9 cellular contexts compared by ENCODE assay signal in genomic region chr20:46012926-46013825, GRCh38. TPM values are rescaled to one million over a fixed set of nuclear protein-coding genes. Genes with fewer than 3 reads are reported as not detected.
DNase-seq lines count a peak whose midpoint lies in the region; ATAC-seq, FAIRE-seq and TF ChIP-seq lines count a peak whose summit lies in the region.
"Had no signal": no experiment of that assay in that cellular context is flagged by ENCODE, and none has a peak within 500 bp of the region (broad histone marks: within the 10 kb centered on the region; RNA-seq: fewer than 3 reads in every experiment).

No MANE protein-coding gene starts in this region.

- CTCF ChIA-PET in A549 (lab: Yijun Ruan, JAX): interaction anchor here (0.7 to 20.1 kb wide), 61 partner anchors 10 to 468 kb away, joined by 3 to 450 read pairs (median 4); partner anchors contain the start of genes ELMO2, SLC12A5, ZNF335 and ZSWIM1
- CTCF ChIA-PET in CD8-positive, alpha-beta memory T cell (lab: Charles Lee): interaction anchor here (0.9 to 3.4 kb wide), 20 partner anchors 9 to 214 kb away, joined by 3 to 35 read pairs (median 5); partner anchors contain the start of genes CD40, SLC12A5 and ZNF335
- CTCF ChIA-PET in PC-3 (lab: Charles Lee): interaction anchor here (0.6 to 1.8 kb wide), 5 partner anchors 21 to 457 kb away, joined by 3 to 8 read pairs (median 6); no protein-coding TSS in a partner anchor

- intact Hi-C loops in PC-3 (cut with micrococcal nuclease): loop anchor here (1.0 kb wide), 1 partner anchor 26 kb away; no protein-coding TSS in a partner anchor

- peak overlapping the region; percentile 100 for H3K4me2 ChIP-seq in A549
- H3K4me2 ChIP-seq in PC-3 (ENCODE audit: low read length): peak overlapping the region; percentile 90

- TF ChIP-seq CTCF in A549 (IDR thresholded peaks at IDR 0.05) (no peak), PC-3 (conservative IDR thresholded peaks at IDR 0.05; ENCODE audit: low read depth, low read length) (no peak)

- peaks cover 0 to 5% (median 0%) of the 10 kb centered on the region in 5 donors for H3K9me3 Mint-ChIP-seq in CD8-positive, alpha-beta memory T cell

- H3K79me2 ChIP-seq in PC-3 (ENCODE audit: low read length): no peaks in the 10 kb centered on the region

- H3K4me3 ChIP-seq in A549 (peak overlapping the region; percentile 44; the same call in 2 of the 3 replicates), PC-3 (ENCODE audit: low read length) (peak overlapping the region; percentile 63; the same call in 1 of the 2 replicates), iPS-11a (ENCODE audit: low read depth, low read length) (peak overlapping the region; percentile 20)
- peak overlapping the region; percentile 54 for H3K4me3 ChIP-seq in CD8-positive, alpha-beta memory T cell (ENCODE audit: low read length)

- DNase-seq in A549 (ENCODE audit: low read depth in 1 of 2, low spot score in 1 of 2): no peak
- DNase-seq in CD8-positive, alpha-beta memory T cell: no peak
- DNase-seq in PC-3: no peak
- no peak for DNase-seq in NCI-H446 (lab: John Stamatoyannopoulos, UW)
- no peak for DNase-seq in AG08395 (ENCODE audit: low spot score)

- 35% methylated on average over 31 of the region's 39 CpGs for WGBS in A549 (ENCODE audit: missing lambda C conversion rate)

- peaks cover 8% of the 10 kb centered on the region for H3K4me1 ChIP-seq in A549
- peaks cover 47% of the 10 kb centered on the region for H3K4me1 ChIP-seq in CD8-positive, alpha-beta memory T cell (ENCODE audit: insufficient read depth, low read length)
- H3K4me1 ChIP-seq in PC-3 (ENCODE audit: insufficient read depth, low read length): peaks cover 6% of the 10 kb centered on the region; the same call in 1 of the 2 replicates

- TF ChIP-seq RAD21 in A549 (conservative IDR thresholded peaks at IDR 0.05 in 1 of 2, IDR thresholded peaks at IDR 0.05 in 1 of 2): no peak

- H3F3A ChIP-seq in PC-3 (ENCODE audit: low read length, unreplicated experiment): no peaks in the 10 kb centered on the region

- no peaks in the 10 kb centered on the region for H3K36me3 ChIP-seq in CD8-positive, alpha-beta memory T cell (ENCODE audit: insufficient read depth, low read length)
- no peaks in the 10 kb centered on the region for H3K36me3 ChIP-seq in PC-3 (ENCODE audit: low read depth, low read length)

- H3K27me3 Mint-ChIP-seq in CD8-positive, alpha-beta memory T cell: peaks cover 41 to 78% of the 10 kb centered on the region in 2 donors

- POLR2A ChIA-PET in A549 (lab: Yijun Ruan, JAX) (interaction anchor here (0.6 to 1.0 kb wide), 2 partner anchors 26 to 1587 kb away, joined by 5 read pairs; no protein-coding TSS in a partner anchor), PC-3 (lab: Charles Lee; ENCODE audit: unreplicated experiment) (no interaction called here)
- POLR2A ChIA-PET in CD8-positive, alpha-beta memory T cell (lab: Charles Lee): interaction anchor here (0.9 to 1.3 kb wide), 2 partner anchors 27 to 41 kb away, joined by 3 read pairs; partner anchors contain the start of gene ZNF335

- no peak for TF ChIP-seq EP300 in A549 (IDR thresholded peaks at IDR 0.05)

- peaks cover 52% of the 10 kb centered on the region for H3K27me3 ChIP-seq in CD8-positive, alpha-beta memory T cell (ENCODE audit: insufficient read depth, low read length, poor library complexity, severe bottlenecking)
- H3K27me3 ChIP-seq in PC-3 (ENCODE audit: low read length): peaks cover 12% of the 10 kb centered on the region; the same call in 1 of the 2 replicates

- FAIRE-seq in A549 (lab: Jason Lieb, UNC): no peak
- FAIRE-seq: colon had no signal

- no peaks in the 10 kb centered on the region for H3K9me3 ChIP-seq in A549
- no peaks in the 10 kb centered on the region for H3K9me3 ChIP-seq in CD8-positive, alpha-beta memory T cell (ENCODE audit: low read length)
- no peaks in the 10 kb centered on the region for H3K9me3 ChIP-seq in PC-3 (ENCODE audit: low read length)

- TF ChIP-seq POLR2A in A549 (IDR thresholded peaks at IDR 0.05; ENCODE audit: low read length): no peak

- H3K27ac ChIP-seq in A549 (no peak overlapping the region), PC-3 (ENCODE audit: low read length) (no peak overlapping the region)
- no peak overlapping the region for H3K27ac ChIP-seq in CD8-positive, alpha-beta memory T cell (ENCODE audit: low read depth, low read length)

- H3K4me3 Mint-ChIP-seq in CD8-positive, alpha-beta memory T cell: peak overlapping the region in 6 of 7 donors; percentile 21 to 65 (median 53)

- BruUV-seq in PC-3 (replicated peaks; lab: Mats Ljungman, UMichigan): no TSS peak

- H3K4me1 Mint-ChIP-seq in CD8-positive, alpha-beta memory T cell: peaks cover 44 to 61% (median 45%) of the 10 kb centered on the region in 3 donors

- peaks cover 0 to 2% (median 0%) of the 10 kb centered on the region in 3 donors for H3K36me3 Mint-ChIP-seq in CD8-positive, alpha-beta memory T cell

- peak overlapping the region in 7 of 8 donors; percentile 40 to 75 (median 47) for H3K27ac Mint-ChIP-seq in CD8-positive, alpha-beta memory T cell

- H2AFZ ChIP-seq in PC-3 (ENCODE audit: low read length): peak overlapping the region; percentile 88

- ATAC-seq in A549: peak; percentile 3 to 19; a peak in 3 of 6 replicates
- ATAC-seq in PC-3: no peak
- ATAC-seq in GM21528 (IDR thresholded peaks at IDR 0.05; ENCODE audit: low FRiP score, unreplicated experiment): no peak
- no peak for ATAC-seq in HG03025 (IDR thresholded peaks at IDR 0.05; ENCODE audit: low FRiP score, unreplicated experiment)

- H3K9ac ChIP-seq in PC-3 (ENCODE audit: low read length): no peak overlapping the region

- H3K9me2 ChIP-seq in PC-3 (replicated peaks; ENCODE audit: low read length): no peaks in the 10 kb centered on the region

- H4K20me1 ChIP-seq in PC-3 (ENCODE audit: low read length): no peaks in the 10 kb centered on the region

TF ChIP-seq in A549, 52 proteins besides CTCF, POLR2A, EP300 and RAD21:
- TF ChIP-seq CHD2 (IDR thresholded peaks at IDR 0.05; ENCODE audit: low read length, partially characterized antibody) (no peak), NPAS2 (CRISPR knock-in tag; IDR thresholded peaks at IDR 0.05; ENCODE audit: borderline replicate concordance) (no peak), RARB (CRISPR knock-in tag; IDR thresholded peaks at IDR 0.05) (no peak), PHF8 (IDR thresholded peaks at IDR 0.05; ENCODE audit: borderline replicate concordance, low read depth) (no peak), FOXS1 (CRISPR knock-in tag; IDR thresholded peaks at IDR 0.05) (no peak), GATA3 (IDR thresholded peaks at IDR 0.05; ENCODE audit: borderline replicate concordance) (no peak), HDAC2 (IDR thresholded peaks at IDR 0.05) (no peak)
- TF ChIP-seq, protein P1, sequence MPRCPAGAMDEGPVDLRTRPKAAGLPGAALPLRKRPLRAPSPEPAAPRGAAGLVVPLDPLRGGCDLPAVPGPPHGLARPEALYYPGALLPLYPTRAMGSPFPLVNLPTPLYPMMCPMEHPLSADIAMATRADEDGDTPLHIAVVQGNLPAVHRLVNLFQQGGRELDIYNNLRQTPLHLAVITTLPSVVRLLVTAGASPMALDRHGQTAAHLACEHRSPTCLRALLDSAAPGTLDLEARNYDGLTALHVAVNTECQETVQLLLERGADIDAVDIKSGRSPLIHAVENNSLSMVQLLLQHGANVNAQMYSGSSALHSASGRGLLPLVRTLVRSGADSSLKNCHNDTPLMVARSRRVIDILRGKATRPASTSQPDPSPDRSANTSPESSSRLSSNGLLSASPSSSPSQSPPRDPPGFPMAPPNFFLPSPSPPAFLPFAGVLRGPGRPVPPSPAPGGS (IDR thresholded peaks at IDR 0.05): no peak

RNA-seq across cellular contexts. Expression of gene MMP9, which starts 4.5 kb away (rescaled TPM):
- polyA plus RNA-seq in A549 (2011; rRNA removed) (0.09 and 0.12 TPM in 2 replicates), A549 (2017; fragmentation: RNase III; extraction: RNeasy Plus Mini Kit Qiagen cat#74134 plus additional on column Dnase treatment) (0.06 to 0.34 TPM (median 0.24 TPM) in 3 replicates)
- 0.14 and 0.16 TPM in 2 replicates for polyA plus RNA-seq in A549 (2012; cell fraction: cytosol; rRNA removed)
- 0.43 and 0.44 TPM in 2 replicates for polyA plus RNA-seq in A549 (2012; cell fraction: nucleus; rRNA removed)
- 0.21 TPM in 1 of 2 replicates, not detected in the other for polyA minus RNA-seq in A549 (2011; rRNA and poly(A)+ RNA removed)
- 1 to 10 TPM; 3.9 to 5.0 TPM for total RNA-seq in CD8-positive, alpha-beta memory T cell
- polyA plus RNA-seq in CD8-positive, alpha-beta memory T cell: not detected
- total RNA-seq in PC-3 (2014; rRNA removed): 0.77 and 1.0 TPM in 2 replicates

RNA-seq across cellular contexts. Expression of gene SLC12A5, which starts 15.8 kb away (rescaled TPM):
- polyA plus RNA-seq in A549 (2011; rRNA removed) (3.0 and 3.5 TPM in 2 replicates), A549 (2017; fragmentation: RNase III; extraction: RNeasy Plus Mini Kit Qiagen cat#74134 plus additional on column Dnase treatment) (10.8 to 11.7 TPM (median 11.5 TPM) in 3 replicates)
- 12.7 and 14.6 TPM in 2 replicates for polyA plus RNA-seq in A549 (2012; cell fraction: cytosol; rRNA removed)
- 6.4 and 6.7 TPM in 2 replicates for polyA plus RNA-seq in A549 (2012; cell fraction: nucleus; rRNA removed)
- polyA minus RNA-seq in A549 (2011; rRNA and poly(A)+ RNA removed): 2.9 and 4.9 TPM in 2 replicates
- total RNA-seq in CD8-positive, alpha-beta memory T cell: not detected
- not detected for polyA plus RNA-seq in CD8-positive, alpha-beta memory T cell
- 2.4 TPM in 1 of 2 replicates, not detected in the other for total RNA-seq in PC-3 (2014; rRNA removed)

RNA-seq across cellular contexts. Expression of gene ZNF335, which starts 41.2 kb away (rescaled TPM):
- 7.3 and 8.4 TPM in 2 replicates for polyA plus RNA-seq in A549 (2011; rRNA removed)
- polyA plus RNA-seq in A549 (2012; cell fraction: cytosol; rRNA removed): 15.0 and 17.8 TPM in 2 replicates
- 58.4 and 78.4 TPM in 2 replicates for polyA plus RNA-seq in A549 (2012; cell fraction: nucleus; rRNA removed)
- 9.1 to 10.3 TPM (median 9.3 TPM) in 3 replicates for polyA plus RNA-seq in A549 (2017; fragmentation: RNase III; extraction: RNeasy Plus Mini Kit Qiagen cat#74134 plus additional on column Dnase treatment)
- polyA minus RNA-seq in A549 (2011; rRNA and poly(A)+ RNA removed): 22.3 and 31.1 TPM in 2 replicates
- total RNA-seq in CD8-positive, alpha-beta memory T cell: 10 to 100 TPM; 37.5 to 38.3 TPM
- 14.6 TPM for polyA plus RNA-seq in CD8-positive, alpha-beta memory T cell
- total RNA-seq in PC-3 (2014; rRNA removed): 32.2 and 36.9 TPM in 2 replicates

Comparison
In these comparisons a context has a peak if more than half of its experiments do, and no peak if none do; other contexts are left out.
1. ATAC-seq: peak in A549 (2 of 2); none in PC-3 (single experiment), GM21528 (single experiment) and HG03025 (single experiment).
2. Peak in every context shown above with its lines, with median percentiles within 50 percentile points of each other: H3K4me3 ChIP-seq.